ENCODE assay signal across 18 cellular contexts in genomic region chr15:34214135-34214534, GRCh38. TPM values are rescaled to one million over a fixed set of nuclear protein-coding genes. Genes with fewer than 3 reads are reported as not detected.
DNase-seq lines count a peak whose midpoint lies in the region; ATAC-seq and TF ChIP-seq lines count a peak whose summit lies in the region.
"Had no signal": no experiment of that assay in that cellular context is flagged by ENCODE, and none has a peak within 500 bp of the region (broad histone marks: within the 10 kb centered on the region; RNA-seq: fewer than 3 reads in every experiment).

No MANE protein-coding gene starts in this region.

- H2AFZ ChIP-seq in GM23338 (no peak overlapping the region), PC-3 (ENCODE audit: low read length) (no peak overlapping the region), neuronal stem cell (ENCODE audit: low read length) (peak overlapping the region; percentile 17)

- H3K36me3 Mint-ChIP-seq in GM23338 (ENCODE audit: low read depth): no peaks in the 10 kb centered on the region

- no peak overlapping the region for H2BK12ac ChIP-seq in neuronal stem cell (ENCODE audit: low read length)

- H2BK120ac ChIP-seq in neuronal stem cell (ENCODE audit: low read depth, low read length): no peak overlapping the region

- TF ChIP-seq CTCF in GM23338 (conservative IDR thresholded peaks at IDR 0.05; ENCODE audit: low read depth in 2 of 2) (no peak), PC-3 (conservative IDR thresholded peaks at IDR 0.05; ENCODE audit: low read depth, low read length) (no peak)

- peak; percentile 78 for DNase-seq in GM23338 (ENCODE audit: low spot score)
- DNase-seq in PC-3: no peak
- peak; percentile 64 for DNase-seq in iPS DF 4.7 (ENCODE audit: extremely low read depth, low spot score)
- no peak for DNase-seq in neuronal stem cell (ENCODE audit: low spot score)
- DNase-seq in SHP77 (lab: John Stamatoyannopoulos, UW): no peak
- DNase-seq in ecto neural progenitor cell (ENCODE audit: low spot score): no peak
- DNase-seq in NCI-H1092 (lab: John Stamatoyannopoulos, UW): no peak
- DNase-seq: DND-41, HCEC 1CT, Karpas-422, MM.1S, NCI-H1105, NCI-H1694, NCI-H2227 treated with DMSO at 0.1 percent for 48 hours, NCI-H524, SIG-M5 had no signal

- no peak overlapping the region for H2AK5ac ChIP-seq in neuronal stem cell (ENCODE audit: low read depth, low read length)

- no peak overlapping the region for H2BK15ac ChIP-seq in neuronal stem cell (ENCODE audit: low read length)

- no peak overlapping the region for H3K18ac ChIP-seq in neuronal stem cell (ENCODE audit: low read length)

- H4K91ac ChIP-seq in neuronal stem cell (ENCODE audit: low read depth, low read length, poor library complexity): no peak overlapping the region

- peaks cover 44% of the 10 kb centered on the region for H3K4me1 Mint-ChIP-seq in GM23338

- no peak overlapping the region for H2BK5ac ChIP-seq in neuronal stem cell (ENCODE audit: low read length)

- H3K9me3 Mint-ChIP-seq in GM23338: no peaks in the 10 kb centered on the region

- peak overlapping the region; percentile 52 for H3K4me2 ChIP-seq in GM23338
- no peak overlapping the region for H3K4me2 ChIP-seq in PC-3 (ENCODE audit: low read length)
- H3K4me2 ChIP-seq in neuronal stem cell (ENCODE audit: insufficient read depth, low read length, poor library complexity, severe bottlenecking): no peak overlapping the region
- H3K4me2 ChIP-seq: A549; BLaER1 treated with 17β-estradiol and CSF1 and Interleukin-3, amounts not matched to agents 10 nM and 100 nM had no signal

- POLR2A ChIA-PET in PC-3 (lab: Charles Lee; ENCODE audit: unreplicated experiment): no interaction called here

- H3K9me3 ChIP-seq in PC-3 (ENCODE audit: low read length) (no peaks in the 10 kb centered on the region), neuronal stem cell (replicated peaks in 1 of 2; ENCODE audit: control insufficient read depth in 2 of 2, insufficient read depth in 1 of 2, low read depth in 1 of 2, low read length in 2 of 2) (no peaks in the 10 kb centered on the region)
- H3K9me3 ChIP-seq: A549; BLaER1 treated with 17β-estradiol and CSF1 and Interleukin-3, amounts not matched to agents 10 nM and 100 nM had no signal

- H3K27ac Mint-ChIP-seq in GM23338: peak overlapping the region; percentile 98

- H3K27me3 ChIP-seq in GM23338 (ENCODE audit: insufficient read depth): no peaks in the 10 kb centered on the region
- H3K27me3 ChIP-seq in PC-3 (ENCODE audit: low read length): no peaks in the 10 kb centered on the region
- H3K27me3 ChIP-seq in neuronal stem cell (ENCODE audit: control insufficient read depth in 3 of 3, insufficient read depth in 3 of 3, low read depth in 1 of 3, low read length in 3 of 3): peaks cover 0 to 18% (median 0%) of the 10 kb centered on the region in 3 experiments
- H3K27me3 ChIP-seq: BLaER1 treated with 17β-estradiol and CSF1 and Interleukin-3, amounts not matched to agents 10 nM and 100 nM had no signal

- no peaks in the 10 kb centered on the region for H3F3A ChIP-seq in GM23338 (replicated peaks; ENCODE audit: low read depth)
- peaks cover 12% of the 10 kb centered on the region for H3F3A ChIP-seq in PC-3 (ENCODE audit: low read length, unreplicated experiment)

- H3K9me2 ChIP-seq in GM23338 (ENCODE audit: insufficient read depth) (no peaks in the 10 kb centered on the region), PC-3 (replicated peaks; ENCODE audit: low read length) (no peaks in the 10 kb centered on the region)

- H3K4me1 ChIP-seq in GM23338 (ENCODE audit: insufficient read depth) (peaks cover 31% of the 10 kb centered on the region), PC-3 (ENCODE audit: insufficient read depth, low read length) (peaks cover 28% of the 10 kb centered on the region), neuronal stem cell (ENCODE audit: control insufficient read depth in 2 of 2, insufficient read depth in 1 of 2, low read depth in 1 of 2, low read length in 2 of 2) (no peaks in the 10 kb centered on the region)
- H3K4me1 ChIP-seq: A549 had no signal

- H3K79me1 ChIP-seq in neuronal stem cell (ENCODE audit: low read depth, low read length): no peaks in the 10 kb centered on the region

- BruUV-seq in PC-3 (replicated peaks; lab: Mats Ljungman, UMichigan): no TSS peak

- no peak overlapping the region for H4K8ac ChIP-seq in neuronal stem cell (ENCODE audit: low read depth, low read length)

- H3K79me2 ChIP-seq in GM23338 (replicated peaks; ENCODE audit: insufficient read depth) (peaks cover 1% of the 10 kb centered on the region), PC-3 (ENCODE audit: low read length) (peaks cover 4% of the 10 kb centered on the region)

- H3K4me3 ChIP-seq in GM23338 (peak overlapping the region; percentile 42), PC-3 (ENCODE audit: low read length) (no peak overlapping the region), neuronal stem cell (ENCODE audit: low read length in 2 of 2) (no peak overlapping the region)
- H3K4me3 ChIP-seq: A549; BLaER1 treated with 17β-estradiol and CSF1 and Interleukin-3, amounts not matched to agents 10 nM and 100 nM had no signal

- no peak overlapping the region for H3K23ac ChIP-seq in neuronal stem cell (ENCODE audit: low read depth, low read length, poor library complexity)

- no peak overlapping the region for H3K4ac ChIP-seq in neuronal stem cell (ENCODE audit: low read length)

- no peaks in the 10 kb centered on the region for H3K36me3 ChIP-seq in GM23338 (ENCODE audit: insufficient read depth)
- H3K36me3 ChIP-seq in PC-3 (ENCODE audit: low read depth, low read length): no peaks in the 10 kb centered on the region
- no peaks in the 10 kb centered on the region for H3K36me3 ChIP-seq in neuronal stem cell (replicated peaks in 1 of 2; ENCODE audit: control insufficient read depth in 2 of 2, insufficient read depth in 2 of 2, low read length in 2 of 2)
- H3K36me3 ChIP-seq: BLaER1 treated with 17β-estradiol and CSF1 and Interleukin-3, amounts not matched to agents 10 nM and 100 nM had no signal

- peak overlapping the region; percentile 66 for H3K4me3 Mint-ChIP-seq in GM23338

- no peak overlapping the region for H3K9ac ChIP-seq in PC-3 (ENCODE audit: low read length)
- no peak overlapping the region for H3K9ac ChIP-seq in neuronal stem cell (ENCODE audit: low read depth, low read length, poor library complexity)
- H3K9ac ChIP-seq: BLaER1 treated with 17β-estradiol and CSF1 and Interleukin-3, amounts not matched to agents 10 nM and 100 nM had no signal

- H3K27me3 Mint-ChIP-seq in GM23338 (ENCODE audit: insufficient read depth, low read depth, poor library complexity): peaks cover 1% of the 10 kb centered on the region

- H4K20me1 ChIP-seq in GM23338 (replicated peaks; ENCODE audit: insufficient read depth) (no peaks in the 10 kb centered on the region), PC-3 (ENCODE audit: low read length) (peaks cover 3% of the 10 kb centered on the region)

- WGBS in neuronal stem cell (ENCODE audit: extremely low coverage in 2 of 2, insufficient read length in 2 of 2, insufficient replicate concordance in 1 of 2), 2 donors: no CpG with 5 or more reads among the region's 3 CpGs

- CTCF ChIA-PET in PC-3 (lab: Charles Lee): no interaction called here

- H3K27ac ChIP-seq in GM23338 (ENCODE audit: low read depth): peak overlapping the region; percentile 83
- peak overlapping the region; percentile 4 for H3K27ac ChIP-seq in PC-3 (ENCODE audit: low read length)
- H3K27ac ChIP-seq in neuronal stem cell (replicated peaks; ENCODE audit: low read length): no peak overlapping the region
- H3K27ac ChIP-seq: A549; BLaER1 treated with 17β-estradiol and CSF1 and Interleukin-3, amounts not matched to agents 10 nM and 100 nM had no signal

- ATAC-seq in GM23338 (peak; percentile 66), PC-3 (no peak)
- ATAC-seq: A549 had no signal

- no peak overlapping the region for H3K14ac ChIP-seq in neuronal stem cell (ENCODE audit: low read length)

- intact Hi-C loops in PC-3 (cut with micrococcal nuclease): no loop called here

TF ChIP-seq in GM23338, 12 proteins besides CTCF, POLR2A, EP300 and RAD21:
- TF ChIP-seq POLR2AphosphoS5 (IDR thresholded peaks at IDR 0.05; ENCODE audit: low read depth) (0 out of 2 replicates have a peak, but pooled peaks have one; percentile 38), NANOG (IDR thresholded peaks at IDR 0.05; ENCODE audit: borderline replicate concordance) (no peak), ETS1 (IDR thresholded peaks at IDR 0.05) (0 out of 2 replicates have a peak, but pooled peaks have one; percentile 12)

RNA-seq across cellular contexts. Expression of gene KATNBL1, which starts 4.2 kb away (rescaled TPM):
- total RNA-seq in GM23338 (2014; rRNA removed; shearing (Covaris generic)): 60.2 and 68.2 TPM in 2 replicates
- polyA plus RNA-seq in GM23338 (2016; fragmentation: Nextera tagmentation; extraction: Ambion mirVana): 81.4 and 96.1 TPM in 2 replicates
- total RNA-seq in PC-3 (2014; rRNA removed): 51.6 and 57.6 TPM in 2 replicates
- polyA plus RNA-seq in neuronal stem cell (2013, experiment 1 of 2): 47.1 TPM
- 48.6 TPM for polyA plus RNA-seq in neuronal stem cell (2013, experiment 2 of 2)

RNA-seq across cellular contexts. Expression of gene EMC4, which starts 10.7 kb away (rescaled TPM):
- total RNA-seq in GM23338 (2014; rRNA removed; shearing (Covaris generic)): 118 and 151 TPM in 2 replicates
- polyA plus RNA-seq in GM23338 (2016; fragmentation: Nextera tagmentation; extraction: Ambion mirVana): 194 and 211 TPM in 2 replicates
- 486 and 540 TPM in 2 replicates for total RNA-seq in PC-3 (2014; rRNA removed)
- 171 TPM for polyA plus RNA-seq in neuronal stem cell (2013, experiment 1 of 2)
- 171 TPM for polyA plus RNA-seq in neuronal stem cell (2013, experiment 2 of 2)

Comparison
In these comparisons a context has a peak if more than half of its experiments do, and no peak if none do; other contexts are left out.
1. DNase-seq: peak in GM23338 (single experiment) and iPS DF 4.7 (single experiment); none in PC-3 (single experiment), neuronal stem cell (single experiment), SHP77 (0 of 2), ecto neural progenitor cell (single experiment) and NCI-H1092 (single experiment).